Comparison of ENCODE assay signal across 8 cellular contexts in the genomic region with DNA sequence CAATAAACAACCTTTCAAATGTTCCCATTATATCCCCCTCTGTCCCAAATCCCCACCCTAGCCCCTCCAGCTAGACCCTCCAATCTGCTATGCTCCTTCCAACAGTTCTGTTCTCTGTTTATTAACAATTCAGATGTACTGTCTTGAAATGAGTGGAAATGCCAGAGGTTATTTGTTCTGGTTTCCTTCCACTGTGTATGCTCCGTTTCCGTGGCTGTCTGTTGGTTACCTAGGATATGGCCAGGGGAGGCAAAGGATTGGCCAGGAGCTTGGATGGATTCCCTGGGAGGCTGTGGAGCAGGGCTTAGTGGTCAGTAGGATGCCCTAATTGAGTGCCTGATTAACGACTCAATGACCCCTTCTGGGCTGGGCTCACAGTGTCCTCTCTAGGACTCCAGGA.
DNase-seq lines count a peak whose midpoint lies in the region; ATAC-seq and TF ChIP-seq lines count a peak whose summit lies in the region.

No MANE protein-coding gene starts in this region.

- H3K27me3 ChIP-seq in adipocyte (replicated peaks; ENCODE audit: control insufficient read depth, insufficient read depth, low read length), result no peaks in the 10 kb centered on the region
- H3K27me3 ChIP-seq in right cardiac atrium (ENCODE audit: control insufficient read depth, insufficient read depth), result no peaks in the 10 kb centered on the region
- no peaks in the 10 kb centered on the region for H3K27me3 ChIP-seq in skeletal muscle satellite cell (ENCODE audit: control insufficient read depth, insufficient read depth, low read length)

- WGBS in right cardiac atrium, result 21% methylated on average over 3 of the region's 3 CpGs

- in situ Hi-C loops in KBM-7 (cut with MboI; ENCODE audit: low pct_unique_long_range_greater_than_20kb, low sequenced_read_pairs), result no loop called here

- H3K27me3 Mint-ChIP-seq in progenitor cell of endocrine pancreas, result no peaks in the 10 kb centered on the region

- H3K36me3 ChIP-seq in adipocyte (ENCODE audit: control insufficient read depth, insufficient read depth, low read length, severe bottlenecking) (no peaks in the 10 kb centered on the region), skeletal muscle satellite cell (ENCODE audit: insufficient read depth, low read length) (no peaks in the 10 kb centered on the region)

- intact Hi-C loops in right cardiac atrium (cut with DNase I), result no loop called here

- H3K4me1 Mint-ChIP-seq in progenitor cell of endocrine pancreas (ENCODE audit: low read depth), result peaks cover 10% of the 10 kb centered on the region

- H3K9me3 ChIP-seq in adipocyte (ENCODE audit: control insufficient read depth, low read length) (no peaks in the 10 kb centered on the region), right cardiac atrium (ENCODE audit: control insufficient read depth, low read length) (no peaks in the 10 kb centered on the region), skeletal muscle satellite cell (replicated peaks; ENCODE audit: low read length) (no peaks in the 10 kb centered on the region)

- DNase-seq in adipocyte (ENCODE audit: low read depth) (peak; percentile 48), right cardiac atrium (peak in 2 of 3 donors; percentile 20 to 57), SKM-1 (lab: John Stamatoyannopoulos, UW; ENCODE audit: unreplicated experiment) (no peak), HT-29 (ENCODE audit: low spot score) (no peak), KBM-7 (no peak), progenitor cell of endocrine pancreas (ENCODE audit: low spot score, unreplicated experiment) (no peak)

- ATAC-seq in GM21529 (IDR thresholded peaks at IDR 0.05; ENCODE audit: unreplicated experiment) (peak; percentile 13), right cardiac atrium (peak; percentile 65 to 79)

- peaks cover 33% of the 10 kb centered on the region for H3K4me1 ChIP-seq in adipocyte (ENCODE audit: control insufficient read depth, insufficient read depth, low read length)
- H3K4me1 ChIP-seq in right cardiac atrium (ENCODE audit: control insufficient read depth, insufficient read depth, low read length), result peaks cover 10% of the 10 kb centered on the region
- H3K4me1 ChIP-seq in skeletal muscle satellite cell (ENCODE audit: control insufficient read depth, insufficient read depth, low read length), result peaks cover 41% of the 10 kb centered on the region

- no peak overlapping the region for H3K27ac Mint-ChIP-seq in progenitor cell of endocrine pancreas

- H3K36me3 Mint-ChIP-seq in progenitor cell of endocrine pancreas (ENCODE audit: insufficient read depth), result no peaks in the 10 kb centered on the region

- peak overlapping the region; percentile 62 for H3K4me2 ChIP-seq in skeletal muscle satellite cell (ENCODE audit: low read length)

- H3K9me3 Mint-ChIP-seq in progenitor cell of endocrine pancreas (ENCODE audit: low read depth), result peaks cover 4% of the 10 kb centered on the region

- no peak overlapping the region for H3K4me3 Mint-ChIP-seq in progenitor cell of endocrine pancreas (ENCODE audit: low read depth)

- peak overlapping the region; percentile 27 for H3K9ac ChIP-seq in adipocyte (ENCODE audit: low read length)
- H3K9ac ChIP-seq in skeletal muscle satellite cell (ENCODE audit: low read depth, low read length), result peak overlapping the region; percentile 53

- no peak for TF ChIP-seq CTCF in progenitor cell of endocrine pancreas (IDR thresholded peaks at IDR 0.05; ENCODE audit: unreplicated experiment)

- H3K27ac ChIP-seq in right cardiac atrium (ENCODE audit: low read length), result peak overlapping the region; percentile 82

- H3K4me3 ChIP-seq in adipocyte (ENCODE audit: low read length) (peak overlapping the region; percentile 40), right cardiac atrium (ENCODE audit: low read length) (no peak overlapping the region), skeletal muscle satellite cell (ENCODE audit: low read length) (peak overlapping the region; percentile 20)

Comparison
In these comparisons a context has a peak if more than half of its experiments do, and no peak if none do; other contexts are left out.
1. DNase-seq: peak in adipocyte (single experiment) and right cardiac atrium (2 of 3); none in SKM-1 (single experiment), HT-29 (single experiment), KBM-7 (single experiment) and progenitor cell of endocrine pancreas (single experiment).